ENCODE assay signal across 8 cellular contexts in the genomic region with DNA sequence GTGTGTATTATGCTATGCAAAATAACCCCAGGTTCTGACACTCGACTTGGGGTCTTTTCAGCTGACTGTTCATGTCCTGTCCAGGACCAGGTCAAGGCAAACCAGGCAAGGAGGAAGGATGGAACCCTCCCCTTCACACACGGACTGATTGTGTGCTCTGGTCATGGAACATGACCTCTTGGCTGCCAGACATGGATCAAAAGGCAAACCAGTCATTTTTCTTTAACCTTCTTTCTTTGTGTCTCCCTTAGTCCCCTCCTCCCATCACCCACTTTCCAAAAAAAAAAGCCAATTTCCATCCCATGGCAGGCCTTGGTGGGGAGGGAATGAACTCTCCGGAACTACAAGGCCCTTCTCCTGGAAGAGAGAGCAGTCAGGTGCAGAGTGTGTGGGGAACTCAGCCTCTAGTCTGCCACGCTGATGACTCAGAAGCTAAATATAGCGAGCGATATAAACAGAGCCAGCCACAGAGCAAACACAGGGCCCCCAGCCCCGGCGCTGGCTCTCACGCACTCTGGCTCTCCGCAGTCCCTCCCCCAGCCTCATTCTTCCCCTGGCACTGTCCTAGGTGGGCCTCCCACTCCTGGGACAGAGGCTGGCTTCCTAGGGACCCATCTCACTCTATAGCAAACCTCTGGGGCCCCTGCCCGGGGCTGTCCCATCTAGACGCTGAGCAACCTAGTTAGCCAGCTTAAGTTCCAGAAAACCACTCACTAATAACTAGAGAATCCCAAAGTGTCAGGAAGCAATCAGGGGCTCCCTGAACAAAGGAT. TPM values are rescaled to one million over a fixed set of nuclear protein-coding genes. Genes with fewer than 3 reads are reported as not detected.
DNase-seq lines count a peak whose midpoint lies in the region; ATAC-seq and TF ChIP-seq lines count a peak whose summit lies in the region.

No MANE protein-coding gene starts in this region.

- H3K9me3 ChIP-seq in duodenal mucosa (ENCODE audit: control insufficient read depth in 1 of 2, low read length in 2 of 2): no peaks in the 10 kb centered on the region

- H3K27me3 Mint-ChIP-seq in CD14-positive monocyte (ENCODE audit: low read depth in 3 of 3) (peaks cover 1 to 2% (median 2%) of the 10 kb centered on the region in 3 donors), mesothelial cell of epicardium (ENCODE audit: low read depth) (no peaks in the 10 kb centered on the region)

- no peaks in the 10 kb centered on the region for H3K27me3 ChIP-seq in duodenal mucosa (ENCODE audit: control insufficient read depth in 1 of 2, insufficient read depth in 2 of 2, low read length in 2 of 2)

- H3K36me3 Mint-ChIP-seq in CD14-positive monocyte: peaks cover 53 to 80% of the 10 kb centered on the region in 2 donors
- peaks cover 12% of the 10 kb centered on the region for H3K36me3 Mint-ChIP-seq in mesothelial cell of epicardium

- intact Hi-C loops in CD14-positive monocyte (cut with micrococcal nuclease): loop anchor here in 1 of 2 donors (2.0 kb wide), 1 partner anchor 52 kb away; no protein-coding TSS in a partner anchor

- H3K4me1 Mint-ChIP-seq in CD14-positive monocyte: peaks cover 89% of the 10 kb centered on the region
- H3K4me1 Mint-ChIP-seq in mesothelial cell of epicardium: peaks cover 85% of the 10 kb centered on the region

- H3K36me3 ChIP-seq in duodenal mucosa (ENCODE audit: control insufficient read depth in 1 of 2, insufficient read depth in 2 of 2, low read length in 2 of 2): no peaks in the 10 kb centered on the region

- H3K4me3 ChIP-seq in duodenal mucosa (ENCODE audit: low read depth in 1 of 2, low read length in 2 of 2): peak overlapping the region in 1 of 2 donors; percentile 49

- H3K27ac Mint-ChIP-seq in CD14-positive monocyte (peak overlapping the region; percentile 91 to 97 (median 93)), mesothelial cell of epicardium (peak overlapping the region; percentile 95)

- TF ChIP-seq CTCF in CD14-positive monocyte (IDR thresholded peaks at IDR 0.05) (no peak), mesothelial cell of epicardium (IDR thresholded peaks at IDR 0.05; ENCODE audit: unreplicated experiment) (no peak)

- peak; percentile 84 for ATAC-seq in GM19395 (IDR thresholded peaks at IDR 0.05; ENCODE audit: unreplicated experiment)
- ATAC-seq in HG03457 (IDR thresholded peaks at IDR 0.05; ENCODE audit: unreplicated experiment): peak; percentile 60

- peak overlapping the region; percentile 75 to 78 for H3K4me3 Mint-ChIP-seq in CD14-positive monocyte
- peak overlapping the region; percentile 47 for H3K4me3 Mint-ChIP-seq in mesothelial cell of epicardium

- H3K4me1 ChIP-seq in duodenal mucosa (ENCODE audit: control insufficient read depth in 1 of 2, insufficient read depth in 2 of 2, low read length in 2 of 2): peaks cover 68 to 76% of the 10 kb centered on the region in 2 donors

- DNase-seq in CD14-positive monocyte (ENCODE audit: low spot score): peak; percentile 78
- peak; percentile 60 for DNase-seq in NCI-H460 (ENCODE audit: extremely low read depth, low read depth)
- peak; percentile 52 to 81 for DNase-seq in activated CD4-positive, alpha-beta T cell treated with anti-CD3 and anti-CD28 coated beads, Interleukin-2, amount 50 U/mL, for 24 hours (ENCODE audit: low read depth in 1 of 2, low spot score in 1 of 2)
- DNase-seq in mesothelial cell of epicardium (ENCODE audit: low spot score in 2 of 2, unreplicated experiment in 2 of 2): peak in 1 of 2 experiments; percentile 72
- DNase-seq in stimulated activated CD8-positive, alpha-beta memory T cell treated with anti-CD3 and anti-CD28 coated beads, Interleukin-4, amount 100 ng/mL, for 24 hours (ENCODE audit: low read depth): peak; percentile 65

- H3K9ac ChIP-seq in duodenal mucosa (ENCODE audit: low read depth in 1 of 2, low read length in 2 of 2): peak overlapping the region; percentile 46 to 49

- H3K9me3 Mint-ChIP-seq in CD14-positive monocyte: no peaks in the 10 kb centered on the region
- H3K9me3 Mint-ChIP-seq in mesothelial cell of epicardium: no peaks in the 10 kb centered on the region

- peak overlapping the region; percentile 66 for H3K27ac ChIP-seq in duodenal mucosa (ENCODE audit: low read depth, low read length)

RNA-seq across cellular contexts. Expression of a gene that starts 10.0 kb away (rescaled TPM):
- polyA plus RNA-seq in CD14-positive monocyte: 1 to 10 TPM; 5.6 to 6.5 TPM
- 0.32 TPM in 1 of 2 replicates, not detected in the other for total RNA-seq in NCI-H460 (2014; rRNA removed; shearing (Covaris generic))
- polyA plus RNA-seq in NCI-H460 (2014; cell fraction: nucleus; rRNA removed): not detected in 2 replicates
- total RNA-seq in mesothelial cell of epicardium: 90.3 to 98.9 TPM (median 97.0 TPM) in 3 replicates

RNA-seq across cellular contexts. Expression of a gene that starts 59.7 kb away (rescaled TPM):
- polyA plus RNA-seq in CD14-positive monocyte: 100 to 1,000 TPM; 525 to 548 TPM
- 247 and 251 TPM in 2 replicates for total RNA-seq in NCI-H460 (2014; rRNA removed; shearing (Covaris generic))
- polyA plus RNA-seq in NCI-H460 (2014; cell fraction: nucleus; rRNA removed): 136 and 140 TPM in 2 replicates
- 185 to 198 TPM (median 189 TPM) in 3 replicates for total RNA-seq in mesothelial cell of epicardium

Comparison
In these comparisons a context has a peak if more than half of its experiments do, and no peak if none do; other contexts are left out.
1. RNA of a gene that starts 10.0 kb away (total RNA-seq): 90.3 to 98.9 TPM in mesothelial cell of epicardium; 0.32 TPM in NCI-H460; every median in the first group is over 10 times any median in the second.